Comparison of ENCODE assay signal across 12 cellular contexts in the genomic region with DNA sequence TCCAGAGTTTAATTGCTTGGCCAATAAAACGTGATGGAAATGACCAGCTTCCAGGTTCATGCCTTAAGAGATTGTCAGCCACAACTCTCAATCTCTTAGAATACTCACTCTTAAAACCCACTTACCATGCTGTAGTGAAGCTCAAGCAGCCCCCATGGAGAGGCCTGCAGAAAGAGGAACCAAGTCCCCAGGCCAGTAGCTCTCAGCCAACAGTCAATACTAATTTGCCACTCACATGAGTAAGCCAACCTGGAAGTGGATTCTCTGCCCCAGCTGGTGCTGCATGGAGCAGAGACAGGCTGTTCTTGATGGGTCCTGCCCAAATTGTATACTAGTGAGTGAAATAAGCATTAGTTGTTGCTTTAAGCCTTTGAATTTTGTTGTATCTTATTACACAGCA.
"Had no signal": no experiment of that assay in that cellular context is flagged by ENCODE, and none has a peak within 500 bp of the region (broad histone marks: within the 10 kb centered on the region; RNA-seq: fewer than 3 reads in every experiment).

No MANE protein-coding gene starts in this region.

- H3K4me3 Mint-ChIP-seq: activated CD8-positive, alpha-beta memory T cell treated with anti-CD3 and anti-CD28 coated beads, Interleukin-2, amount 10 ng/mL, durations not matched to agents 7 days and 5 days; activated naive CD4-positive, alpha-beta T cell treated with anti-CD3 and anti-CD28 coated beads, Interleukin-2, amount 50 U/mL, for 24 hours; mesothelial cell of epicardium; neural crest cell had no signal

- H3K9me3 Mint-ChIP-seq: activated naive CD4-positive, alpha-beta T cell treated with anti-CD3 and anti-CD28 coated beads, Interleukin-2, amount 50 U/mL, for 24 hours had no signal

- H3K4me1 Mint-ChIP-seq: activated CD8-positive, alpha-beta memory T cell treated with anti-CD3 and anti-CD28 coated beads, Interleukin-2, amount 10 ng/mL, durations not matched to agents 7 days and 5 days; activated naive CD4-positive, alpha-beta T cell treated with anti-CD3 and anti-CD28 coated beads, Interleukin-2, amount 50 U/mL, for 24 hours; mesothelial cell of epicardium; neural crest cell had no signal

- DNase-seq: activated CD4-positive, alpha-beta T cell treated with anti-CD3 and anti-CD28 coated beads, Interleukin-2, amount 50 U/mL, for 48 hours; activated CD8-positive, alpha-beta memory T cell treated with anti-CD3 and anti-CD28 coated beads, Interleukin-2, amount 10 ng/mL, durations not matched to agents 7 days and 5 days; activated T-cell treated with anti-CD3 and anti-CD28 coated beads, Interleukin-2, amount 50 U/mL, for 1 hour; adrenal gland; ovary; right lobe of liver; T1000; WERI-Rb-1 had no signal

- ATAC-seq: activated CD8-positive, alpha-beta memory T cell treated with anti-CD3 and anti-CD28 coated beads, Interleukin-2, amount 10 ng/mL, durations not matched to agents 7 days and 5 days; esophagus mucosa; right lobe of liver had no signal

- H3K27me3 Mint-ChIP-seq: activated CD8-positive, alpha-beta memory T cell treated with anti-CD3 and anti-CD28 coated beads, Interleukin-2, amount 10 ng/mL, durations not matched to agents 7 days and 5 days had no signal

- H3K36me3 Mint-ChIP-seq: activated CD8-positive, alpha-beta memory T cell treated with anti-CD3 and anti-CD28 coated beads, Interleukin-2, amount 10 ng/mL, durations not matched to agents 7 days and 5 days; activated naive CD4-positive, alpha-beta T cell treated with anti-CD3 and anti-CD28 coated beads, Interleukin-2, amount 50 U/mL, for 24 hours; mesothelial cell of epicardium had no signal

- H3K27ac Mint-ChIP-seq: activated CD8-positive, alpha-beta memory T cell treated with anti-CD3 and anti-CD28 coated beads, Interleukin-2, amount 10 ng/mL, durations not matched to agents 7 days and 5 days; activated naive CD4-positive, alpha-beta T cell treated with anti-CD3 and anti-CD28 coated beads, Interleukin-2, amount 50 U/mL, for 24 hours; mesothelial cell of epicardium had no signal
